ENCODE assay signal across 31 cellular contexts in the genomic region with DNA sequence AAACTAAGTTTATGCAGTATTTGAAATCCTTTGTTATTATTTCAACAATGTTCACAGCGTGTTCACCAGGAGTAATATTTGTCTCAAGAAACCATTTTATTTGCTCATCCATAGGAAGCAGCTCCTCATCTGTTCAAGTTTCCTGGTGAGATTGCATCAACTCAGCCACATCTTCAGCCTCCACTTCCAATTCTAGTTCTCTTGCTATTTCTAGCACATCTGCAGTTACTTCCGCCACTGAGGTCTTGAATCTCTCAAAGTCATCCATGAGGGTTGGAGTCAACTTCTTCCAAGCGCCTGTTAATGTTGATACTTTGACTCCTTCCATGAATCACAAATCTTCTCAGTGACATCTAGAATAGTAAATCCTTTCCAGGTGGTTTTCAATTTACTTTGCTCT. TPM values are rescaled to one million over a fixed set of nuclear protein-coding genes. Genes with fewer than 3 reads are reported as not detected.
"Had no signal": no experiment of that assay in that cellular context is flagged by ENCODE, and none has a peak within 500 bp of the region (broad histone marks: within the 10 kb centered on the region; RNA-seq: fewer than 3 reads in every experiment).

No MANE protein-coding gene starts in this region.

- DNase-seq: activated CD4-positive, alpha-beta T cell treated with anti-CD3 and anti-CD28 coated beads for 36 hours; activated CD4-positive, alpha-beta T cell treated with anti-CD3 and anti-CD28 coated beads, Interleukin-2, amount 50 U/mL, for 4 hours; activated CD8-positive, alpha-beta memory T cell treated with anti-CD3 and anti-CD28 coated beads, Interleukin-2, amount 50 U/mL, for 48 hours; activated naive CD4-positive, alpha-beta T cell; activated T-cell treated with anti-CD3 and anti-CD28 coated beads, Interleukin-2, amount 50 U/mL, for 4 hours; adrenal gland; brain microvascular endothelial cell; caudate nucleus; effector CD8-positive, alpha-beta T cell; foreskin keratinocyte; left colon; mesenchymal stem cell; mucosa of descending colon; nephron progenitor cell; nucleus accumbens; posterior cingulate gyrus; right lobe of liver; stimulated activated CD4-positive, alpha-beta T cell treated with anti-CD3 and anti-CD28 coated beads, Interleukin-2, amount 100 ng/mL, for 24 hours; stimulated activated naive B cell treated with anti-CD40 and anti-IgM and Interleukin-4, amounts not matched to agents 10 μg/mL and 1 μg/mL and 100 μg/mL, for 72 hours; T-helper 9 cell; testis had no signal

- H3K27me3 ChIP-seq: adrenal gland, ascending aorta, brain microvascular endothelial cell, right lobe of liver, testis had no signal

- H3K4me3 Mint-ChIP-seq: activated CD4-positive, alpha-beta T cell treated with anti-CD3 and anti-CD28 coated beads for 36 hours; activated naive CD8-positive, alpha-beta T cell; activated T-cell treated with anti-CD3 and anti-CD28 coated beads, Interleukin-2, amount 50 U/mL, for 4 hours; dendritic cell treated with granulocyte-macrophage colony-stimulating factor and Interleukin-4, amounts not matched to agents 40 ng/mL and 50 ng/mL, for 4 days; nephron progenitor cell; stimulated activated naive B cell treated with anti-CD40 and anti-IgM and Interleukin-4, amounts not matched to agents 10 μg/mL and 1 μg/mL and 100 μg/mL, for 72 hours; type B pancreatic cell; WTC11 had no signal

- H3K4me1 Mint-ChIP-seq: nephron progenitor cell, WTC11 had no signal

- H3K9me3 Mint-ChIP-seq: activated T-cell treated with anti-CD3 and anti-CD28 coated beads, Interleukin-2, amount 50 U/mL, for 4 hours; activated T-helper 2 cell treated with anti-CD3 and anti-CD28 coated beads, Interferon-gamma antibody, Interleukin-2, Interleukin-4, amounts not matched to agents 10 μg/mL and 5 μg/mL and 100 μg/mL, durations not matched to agents 14 hours and 24 hours and 36 hours; type B pancreatic cell had no signal

- H3K4me3 ChIP-seq: adrenal gland, ascending aorta, mucosa of descending colon, right lobe of liver, skin epidermis, testis had no signal

- H3K27ac ChIP-seq: adrenal gland, ascending aorta, brain microvascular endothelial cell, foreskin keratinocyte, right lobe of liver, skin epidermis, testis had no signal

- H3K27ac Mint-ChIP-seq: activated CD4-positive, alpha-beta T cell treated with anti-CD3 and anti-CD28 coated beads for 36 hours; activated naive CD8-positive, alpha-beta T cell; activated T-helper 2 cell treated with anti-CD3 and anti-CD28 coated beads, Interferon-gamma antibody, Interleukin-2, Interleukin-4, amounts not matched to agents 10 μg/mL and 5 μg/mL and 100 μg/mL, durations not matched to agents 14 hours and 24 hours and 36 hours; dendritic cell treated with granulocyte-macrophage colony-stimulating factor and Interleukin-4, amounts not matched to agents 40 ng/mL and 50 ng/mL, for 4 days; nephron progenitor cell; stimulated activated naive B cell treated with anti-CD40 and anti-IgM and Interleukin-4, amounts not matched to agents 10 μg/mL and 1 μg/mL and 100 μg/mL, for 72 hours; type B pancreatic cell; WTC11 had no signal

- H3K4me1 ChIP-seq: adrenal gland, ascending aorta, foreskin keratinocyte, right lobe of liver, testis had no signal

- H3K27me3 Mint-ChIP-seq: dendritic cell treated with granulocyte-macrophage colony-stimulating factor and Interleukin-4, amounts not matched to agents 40 ng/mL and 50 ng/mL, for 4 days had no signal

- H3K9me3 ChIP-seq: adrenal gland, ascending aorta, mucosa of descending colon, right lobe of liver, testis had no signal

RNA-seq across cellular contexts. Expression of a gene that starts 18.0 kb away (rescaled TPM):
- total RNA-seq: activated CD4-positive, alpha-beta T cell treated with anti-CD3 and anti-CD28 coated beads for 36 hours; activated CD8-positive, alpha-beta memory T cell treated with anti-CD3 and anti-CD28 coated beads for 36 hours; activated T-cell treated with anti-CD3 and anti-CD28 coated beads, Interleukin-2, amount 50 U/mL, for 4 hours; activated T-helper 2 cell treated with anti-CD3 and anti-CD28 coated beads, Interferon-gamma antibody, Interleukin-2, Interleukin-4, amounts not matched to agents 10 μg/mL and 5 μg/mL and 100 μg/mL, durations not matched to agents 14 hours and 24 hours and 36 hours; ascending aorta; foreskin keratinocyte; glomerular endothelial cell; lower leg skin; right lobe of liver; WTC11 had no signal

RNA-seq across cellular contexts. Expression of a gene that starts 38.1 kb away (rescaled TPM):
- total RNA-seq: activated CD4-positive, alpha-beta T cell treated with anti-CD3 and anti-CD28 coated beads for 36 hours; activated CD8-positive, alpha-beta memory T cell treated with anti-CD3 and anti-CD28 coated beads for 36 hours; activated T-cell treated with anti-CD3 and anti-CD28 coated beads, Interleukin-2, amount 50 U/mL, for 4 hours; activated T-helper 2 cell treated with anti-CD3 and anti-CD28 coated beads, Interferon-gamma antibody, Interleukin-2, Interleukin-4, amounts not matched to agents 10 μg/mL and 5 μg/mL and 100 μg/mL, durations not matched to agents 14 hours and 24 hours and 36 hours; ascending aorta; foreskin keratinocyte; glomerular endothelial cell; left colon; mucosa of descending colon; right lobe of liver; WTC11 had no signal

RNA-seq across cellular contexts. Expression of a gene that starts 49.6 kb away (rescaled TPM):
- total RNA-seq: activated CD4-positive, alpha-beta T cell treated with anti-CD3 and anti-CD28 coated beads for 36 hours; activated CD8-positive, alpha-beta memory T cell treated with anti-CD3 and anti-CD28 coated beads for 36 hours; activated T-cell treated with anti-CD3 and anti-CD28 coated beads, Interleukin-2, amount 50 U/mL, for 4 hours; activated T-helper 2 cell treated with anti-CD3 and anti-CD28 coated beads, Interferon-gamma antibody, Interleukin-2, Interleukin-4, amounts not matched to agents 10 μg/mL and 5 μg/mL and 100 μg/mL, durations not matched to agents 14 hours and 24 hours and 36 hours; ascending aorta; foreskin keratinocyte; left colon; lower leg skin; mucosa of descending colon; WTC11 had no signal

RNA-seq across cellular contexts. Expression of a gene that starts 50.3 kb away (rescaled TPM):
- total RNA-seq: activated CD4-positive, alpha-beta T cell treated with anti-CD3 and anti-CD28 coated beads for 36 hours; activated CD8-positive, alpha-beta memory T cell treated with anti-CD3 and anti-CD28 coated beads for 36 hours; activated T-cell treated with anti-CD3 and anti-CD28 coated beads, Interleukin-2, amount 50 U/mL, for 4 hours; activated T-helper 2 cell treated with anti-CD3 and anti-CD28 coated beads, Interferon-gamma antibody, Interleukin-2, Interleukin-4, amounts not matched to agents 10 μg/mL and 5 μg/mL and 100 μg/mL, durations not matched to agents 14 hours and 24 hours and 36 hours; foreskin keratinocyte; WTC11 had no signal
